10 cellular contexts compared by ENCODE assay signal in the genomic region with DNA sequence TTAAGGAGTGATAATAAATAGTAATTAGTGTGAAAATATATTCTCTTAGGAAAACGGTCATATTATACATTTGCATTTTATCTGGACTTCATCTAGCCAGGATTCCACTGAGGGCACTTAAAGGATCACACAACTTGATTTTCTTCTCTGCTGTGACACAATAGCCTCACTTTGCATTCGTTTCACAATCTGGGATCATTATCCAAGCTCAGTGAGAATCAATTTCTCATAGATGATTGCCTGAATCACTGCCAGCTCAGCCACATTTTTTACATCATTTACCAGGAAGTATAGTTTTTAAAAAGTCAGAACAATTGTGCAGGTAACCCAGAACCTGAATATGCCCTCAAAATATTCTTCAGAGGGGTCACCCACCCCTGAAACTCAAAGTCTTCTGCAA.
"Had no signal": no experiment of that assay in that cellular context is flagged by ENCODE, and none has a peak within 500 bp of the region (broad histone marks: within the 10 kb centered on the region; RNA-seq: fewer than 3 reads in every experiment).

No MANE protein-coding gene starts in this region.

- H3K27ac Mint-ChIP-seq: activated naive CD8-positive, alpha-beta T cell treated with anti-CD3 and anti-CD28 coated beads for 36 hours had no signal

- H3K9me3 Mint-ChIP-seq: activated naive CD8-positive, alpha-beta T cell treated with anti-CD3 and anti-CD28 coated beads for 36 hours; activated T-cell treated with anti-CD3 and anti-CD28 coated beads, Interleukin-2, amount 50 U/mL, for 4 hours had no signal

- H3K4me3 ChIP-seq: cardiac muscle cell, heart right ventricle, skin epidermis had no signal

- H3K36me3 ChIP-seq: cardiac muscle cell, heart right ventricle had no signal

- H3K4me1 ChIP-seq: heart right ventricle had no signal

- H3K4me3 Mint-ChIP-seq: activated naive CD8-positive, alpha-beta T cell treated with anti-CD3 and anti-CD28 coated beads for 36 hours; activated T-cell treated with anti-CD3 and anti-CD28 coated beads, Interleukin-2, amount 50 U/mL, for 4 hours had no signal

- H3K27ac ChIP-seq: cardiac muscle cell, heart right ventricle had no signal

- H3K27me3 Mint-ChIP-seq: activated naive CD8-positive, alpha-beta T cell treated with anti-CD3 and anti-CD28 coated beads for 36 hours had no signal

- H3K4me1 Mint-ChIP-seq: activated naive CD8-positive, alpha-beta T cell treated with anti-CD3 and anti-CD28 coated beads for 36 hours had no signal

- H3K27me3 ChIP-seq: cardiac muscle cell, heart right ventricle had no signal

- DNase-seq: activated gamma-delta T cell treated with Interleukin-2 at 50 U/mL for 16 hours; activated naive CD8-positive, alpha-beta T cell treated with anti-CD3 and anti-CD28 coated beads for 36 hours; activated T-cell treated with anti-CD3 and anti-CD28 coated beads, Interleukin-2, amount 50 U/mL, for 4 hours; anterior cingulate cortex; heart right ventricle; kidney glomerular epithelial cell; stimulated activated CD4-positive, alpha-beta T cell treated with anti-CD3 and anti-CD28 coated beads, Interleukin-4, amount 100 ng/mL, for 4 hours; T-helper 2 cell had no signal

- H3K36me3 Mint-ChIP-seq: activated naive CD8-positive, alpha-beta T cell treated with anti-CD3 and anti-CD28 coated beads for 36 hours had no signal

- H3K9me3 ChIP-seq: heart right ventricle had no signal

- ATAC-seq: activated T-cell treated with anti-CD3 and anti-CD28 coated beads, Interleukin-2, amount 50 U/mL, for 4 hours; heart right ventricle had no signal
